Comparison of ENCODE assay signal across 22 cellular contexts in the genomic region with DNA sequence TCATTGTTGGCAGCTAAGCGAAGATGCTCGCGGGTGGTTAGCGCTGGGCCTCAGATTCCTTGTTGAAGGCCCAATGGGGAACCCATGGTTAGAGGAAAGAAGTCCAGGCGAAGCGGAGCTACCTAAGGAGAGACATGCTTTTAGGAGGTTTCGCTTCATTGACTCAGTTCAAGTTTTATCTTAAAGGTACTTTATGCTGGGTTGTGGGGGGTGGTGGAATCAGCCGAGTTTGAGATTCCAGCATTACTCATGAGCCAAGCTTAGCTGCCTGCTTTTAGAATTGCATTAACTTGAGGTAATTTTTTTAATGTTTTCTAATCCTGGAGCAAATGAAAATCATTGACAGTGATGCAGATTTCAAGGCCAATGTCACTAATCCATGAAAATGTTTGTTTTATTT. TPM values are rescaled to one million over a fixed set of nuclear protein-coding genes. Genes with fewer than 3 reads are reported as not detected.
"Had no signal": no experiment of that assay in that cellular context is flagged by ENCODE, and none has a peak within 500 bp of the region (broad histone marks: within the 10 kb centered on the region; RNA-seq: fewer than 3 reads in every experiment).

No MANE protein-coding gene starts in this region.

- H3K4me1 ChIP-seq: body of pancreas, heart right ventricle, left lung, parathyroid adenoma, vagina had no signal

- H3K9me3 Mint-ChIP-seq: naive thymus-derived CD8-positive, alpha-beta T cell had no signal

- DNase-seq: activated CD4-positive, CD25-positive, alpha-beta regulatory T cell treated with anti-CD3 and anti-CD28 coated beads, Interleukin-2, amount 50 U/mL, for 72 hours; activated naive CD4-positive, alpha-beta T cell treated with Interleukin-2 at 50 U/mL for 16 hours; activated T-cell treated with anti-CD3 and anti-CD28 coated beads for 4 hours; body of pancreas; erythroblast; gastrocnemius medialis; heart right ventricle; islet precursor cell; left lung; mammary epithelial cell; mucosa of descending colon; naive thymus-derived CD8-positive, alpha-beta T cell; retina; small intestine; stimulated activated CD4-positive, alpha-beta T cell treated with anti-CD3 and anti-CD28 coated beads, Interleukin-4, amount 100 ng/mL, for 24 hours; stimulated activated naive CD4-positive, alpha-beta T cell; T-helper 1 cell; T1000; transverse colon had no signal

- H3K36me3 ChIP-seq: gastrocnemius medialis, heart right ventricle, left lung, neutrophil, transverse colon, vagina had no signal

- H2AFZ ChIP-seq: parathyroid adenoma had no signal

- H3K4me3 Mint-ChIP-seq: naive thymus-derived CD8-positive, alpha-beta T cell had no signal

- H3K4me1 Mint-ChIP-seq: naive thymus-derived CD8-positive, alpha-beta T cell had no signal

- H3K9me3 ChIP-seq: body of pancreas, gastrocnemius medialis, left lung, mucosa of descending colon, neutrophil, transverse colon, vagina had no signal

- H3K27me3 ChIP-seq: body of pancreas, gastrocnemius medialis, left lung, transverse colon, vagina had no signal

- H3K79me2 ChIP-seq: parathyroid adenoma had no signal

- H3K27ac ChIP-seq: body of pancreas, gastrocnemius medialis, heart right ventricle, left lung, neutrophil, parathyroid adenoma, transverse colon, vagina had no signal

- H3K36me3 Mint-ChIP-seq: naive thymus-derived CD8-positive, alpha-beta T cell had no signal

- H3K4me3 ChIP-seq: body of pancreas, gastrocnemius medialis, heart right ventricle, left lung, mucosa of descending colon, transverse colon, vagina had no signal

- H3K9ac ChIP-seq: parathyroid adenoma had no signal

RNA-seq across cellular contexts. Expression of a gene that starts 16.1 kb away (rescaled TPM):
- polyA plus RNA-seq: mammary epithelial cell; naive thymus-derived CD8-positive, alpha-beta T cell had no signal
